Comparison of ENCODE assay signal across 11 cellular contexts in the genomic region with DNA sequence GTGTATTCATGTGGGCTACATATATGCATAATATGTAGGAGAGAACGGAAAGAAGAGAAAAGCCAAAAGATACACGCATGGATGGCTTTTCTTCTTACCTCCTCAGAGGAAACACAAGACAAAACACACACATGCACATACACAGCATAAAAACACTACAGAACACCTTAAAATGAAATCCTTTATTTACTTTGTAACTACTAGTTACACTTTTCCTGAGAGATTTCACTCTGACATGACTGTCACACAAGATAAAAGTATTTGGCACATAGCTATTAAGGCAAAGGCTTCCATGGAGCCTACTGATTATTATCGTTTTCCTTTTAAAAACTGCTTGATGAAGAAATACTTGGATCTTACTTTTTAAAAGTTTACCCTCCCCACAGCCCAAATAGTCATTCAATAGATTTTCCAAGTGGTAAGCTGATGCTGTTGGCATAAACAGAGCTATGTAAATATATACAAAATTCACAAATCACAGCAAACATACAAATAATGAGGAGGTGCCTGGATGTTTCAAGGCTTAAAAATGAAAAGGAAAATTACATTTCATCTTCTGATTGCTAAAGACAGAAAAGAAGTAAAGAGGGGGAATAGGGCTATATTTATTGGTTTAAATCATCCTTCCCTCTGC. TPM values are rescaled to one million over a fixed set of nuclear protein-coding genes. Genes with fewer than 3 reads are reported as not detected.
DNase-seq lines count a peak whose midpoint lies in the region; ATAC-seq and TF ChIP-seq lines count a peak whose summit lies in the region.
"Had no signal": no experiment of that assay in that cellular context is flagged by ENCODE, and none has a peak within 500 bp of the region (broad histone marks: within the 10 kb centered on the region; RNA-seq: fewer than 3 reads in every experiment).

No MANE protein-coding gene starts in this region.

- H3K36me3 Mint-ChIP-seq in CD8-positive, alpha-beta T cell, result no peaks in the 10 kb centered on the region
- no peaks in the 10 kb centered on the region for H3K36me3 Mint-ChIP-seq in WTC11

- H3K27ac Mint-ChIP-seq in CD8-positive, alpha-beta T cell, result peak overlapping the region; percentile 89
- H3K27ac Mint-ChIP-seq in WTC11, result no peak overlapping the region

- peaks cover 28% of the 10 kb centered on the region for H3K4me1 ChIP-seq in CD8-positive, alpha-beta T cell (ENCODE audit: insufficient read depth, low read length)

- no peak for DNase-seq in CD8-positive, alpha-beta T cell
- DNase-seq in WTC11 (ENCODE audit: low spot score) (no peak), fibroblast of the aortic adventitia (ENCODE audit: low read depth) (peak; percentile 33), renal cortical epithelial cell (ENCODE audit: low read depth) (peak; percentile 29), NCI-H526 (lab: John Stamatoyannopoulos, UW) (no peak), HEK293T (ENCODE audit: extremely low spot score) (no peak), NAMALWA (ENCODE audit: low spot score) (no peak)
- DNase-seq: NCI-H2081; stimulated activated CD4-positive, alpha-beta T cell treated with anti-CD3 and anti-CD28 coated beads, Interleukin-2, amount 100 ng/mL, for 48 hours; SW 1271 had no signal

- peaks cover 18% of the 10 kb centered on the region for H3K27me3 Mint-ChIP-seq in CD8-positive, alpha-beta T cell (ENCODE audit: low read depth)
- peaks cover 83% of the 10 kb centered on the region for H3K27me3 Mint-ChIP-seq in WTC11 (ENCODE audit: low read depth)

- CTCF ChIA-PET in CD8-positive, alpha-beta T cell (lab: Charles Lee), result interaction anchor here (0.7 to 1.0 kb wide), 2 partner anchors 17 to 33 kb away, joined by 3 read pairs; no protein-coding TSS in a partner anchor
- CTCF ChIA-PET in WTC11 (lab: Charles Lee), result interaction anchor here (0.6 to 1.5 kb wide), 3 partner anchors 9 to 437 kb away, joined by 3 to 13 read pairs (median 4); no protein-coding TSS in a partner anchor
- CTCF ChIA-PET in HEK293T (lab: Yijun Ruan, JAX), result interaction anchor here (0.6 kb wide), 1 partner anchor 141 kb away, joined by 3 read pairs; no protein-coding TSS in a partner anchor

- peak overlapping the region; percentile 49 for H3K27ac ChIP-seq in CD8-positive, alpha-beta T cell (ENCODE audit: low read depth, low read length)

- H3K4me1 Mint-ChIP-seq in CD8-positive, alpha-beta T cell (ENCODE audit: low read depth), result peaks cover 30% of the 10 kb centered on the region
- peaks cover 82% of the 10 kb centered on the region for H3K4me1 Mint-ChIP-seq in WTC11

- H3K4me3 Mint-ChIP-seq in CD8-positive, alpha-beta T cell, result peak overlapping the region; percentile 75
- peak overlapping the region; percentile 52 for H3K4me3 Mint-ChIP-seq in WTC11

- POLR2A ChIA-PET in CD8-positive, alpha-beta T cell (lab: Charles Lee), result interaction anchor here (0.6 to 1.0 kb wide), 2 partner anchors 9 to 495 kb away, joined by 4 to 6 read pairs; partner anchors contain the start of gene ZEB2
- POLR2A ChIA-PET in WTC11 (lab: Charles Lee), result interaction anchor here (0.6 kb wide), 2 partner anchors 71 to 335 kb away, joined by 3 read pairs; no protein-coding TSS in a partner anchor
- POLR2A ChIA-PET in HEK293T (lab: Yijun Ruan, JAX), result no interaction called here

- H3K36me3 ChIP-seq in CD8-positive, alpha-beta T cell (ENCODE audit: insufficient read depth, low read length), result no peaks in the 10 kb centered on the region

- intact Hi-C loops in CD8-positive, alpha-beta T cell (cut with DNase I, micrococcal nuclease), result no loop called here

- H3K9me3 ChIP-seq in CD8-positive, alpha-beta T cell (ENCODE audit: low read length), result no peaks in the 10 kb centered on the region

- no peaks in the 10 kb centered on the region for H3K9me3 Mint-ChIP-seq in CD8-positive, alpha-beta T cell
- no peaks in the 10 kb centered on the region for H3K9me3 Mint-ChIP-seq in WTC11

- no peak for ATAC-seq in CD8-positive, alpha-beta T cell
- ATAC-seq in WTC11 (no peak), GM19328 (IDR thresholded peaks at IDR 0.05; ENCODE audit: unreplicated experiment) (no peak)

- peak overlapping the region; percentile 21 for H3K4me3 ChIP-seq in CD8-positive, alpha-beta T cell (ENCODE audit: low read depth, low read length)
- no peak overlapping the region for H3K4me3 ChIP-seq in fibroblast of the aortic adventitia (ENCODE audit: low read depth, low read length)

- TF ChIP-seq CTCF in CD8-positive, alpha-beta T cell (IDR thresholded peaks at IDR 0.05), result no peak
- no peak for TF ChIP-seq CTCF in WTC11 (IDR thresholded peaks at IDR 0.05)
- no peak for TF ChIP-seq CTCF in fibroblast of the aortic adventitia (IDR thresholded peaks at IDR 0.05; ENCODE audit: insufficient read depth, low read length)

- no peaks in the 10 kb centered on the region for H3K27me3 ChIP-seq in CD8-positive, alpha-beta T cell (ENCODE audit: insufficient read depth, low read length)

TF ChIP-seq in WTC11, 78 proteins besides CTCF, POLR2A, EP300 and RAD21 (continues in another document):
- TF ChIP-seq STAT6 (CRISPR knock-in tag; conservative IDR thresholded peaks at IDR 0.05; ENCODE audit: low read depth) (no peak), E2F5 (CRISPR knock-in tag; IDR thresholded peaks at IDR 0.05) (no peak), ZNF416 (CRISPR knock-in tag; IDR thresholded peaks at IDR 0.05) (no peak), SP1 (CRISPR knock-in tag; conservative IDR thresholded peaks at IDR 0.05) (no peak), ZNF232 (CRISPR knock-in tag; IDR thresholded peaks at IDR 0.05) (no peak), ZNF317 (CRISPR knock-in tag; IDR thresholded peaks at IDR 0.05; ENCODE audit: borderline replicate concordance, low read depth) (no peak), TCF7 (CRISPR knock-in tag; IDR thresholded peaks at IDR 0.05; ENCODE audit: low read depth) (no peak)

TF ChIP-seq in HEK293T, 16 proteins besides CTCF, POLR2A, EP300 and RAD21:
- TF ChIP-seq FOXK2 (IDR thresholded peaks at IDR 0.05) (no peak), PKNOX1 (IDR thresholded peaks at IDR 0.05) (no peak), ZNF384 (IDR thresholded peaks at IDR 0.05) (no peak), HDGF (IDR thresholded peaks at IDR 0.05; ENCODE audit: borderline replicate concordance) (no peak), FOXM1 (IDR thresholded peaks at IDR 0.05; ENCODE audit: borderline replicate concordance) (no peak), TARDBP (IDR thresholded peaks at IDR 0.05) (no peak), ELF4 (IDR thresholded peaks at IDR 0.05) (no peak), SP1 (IDR thresholded peaks at IDR 0.05) (no peak), BHLHE40 (IDR thresholded peaks at IDR 0.05; ENCODE audit: borderline replicate concordance) (no peak), FOXA1 (IDR thresholded peaks at IDR 0.05) (no peak), CTBP1 (IDR thresholded peaks at IDR 0.05; ENCODE audit: borderline replicate concordance) (no peak), SUZ12 (IDR thresholded peaks at IDR 0.05) (no peak), LEF1 (IDR thresholded peaks at IDR 0.05; ENCODE audit: borderline replicate concordance) (no peak), L3MBTL2 (conservative IDR thresholded peaks at IDR 0.05) (no peak), NFRKB (IDR thresholded peaks at IDR 0.05) (no peak), ARNT (IDR thresholded peaks at IDR 0.05) (no peak)

RNA-seq across cellular contexts. Expression of gene ZEB2, which starts 8.6 kb away (rescaled TPM):
- 10 to 100 TPM; 73.0 to 76.7 TPM for total RNA-seq in CD8-positive, alpha-beta T cell
- total RNA-seq in WTC11 (2021) (0.42 to 0.85 TPM (median 0.46 TPM) in 3 replicates), fibroblast of the aortic adventitia (ENCODE audit: low replicate concordance) (104 and 129 TPM in 2 replicates), renal cortical epithelial cell (9.7 and 23.8 TPM in 2 replicates)

Comparison
In these comparisons a context has a peak if more than half of its experiments do, and no peak if none do; other contexts are left out.
1. DNase-seq: peak in fibroblast of the aortic adventitia (single experiment) and renal cortical epithelial cell (single experiment); none in CD8-positive, alpha-beta T cell (0 of 7), WTC11 (single experiment), NCI-H526 (0 of 2), HEK293T (single experiment) and NAMALWA (single experiment).